ENCODE assay signal across 25 cellular contexts in genomic region chr2:222167762-222168161, GRCh38.
"Had no signal": no experiment of that assay in that cellular context is flagged by ENCODE, and none has a peak within 500 bp of the region (broad histone marks: within the 10 kb centered on the region; RNA-seq: fewer than 3 reads in every experiment).

No MANE protein-coding gene starts in this region.

- H3K4me1 Mint-ChIP-seq: immature natural killer cell, memory B cell had no signal

- H3K27ac ChIP-seq: coronary artery, dorsolateral prefrontal cortex, esophagus muscularis mucosa, foreskin keratinocyte, gastroesophageal sphincter, heart left ventricle, hepatocyte, lower lobe of right lung had no signal

- H2AFZ ChIP-seq: hepatocyte had no signal

- H3K4me3 ChIP-seq: coronary artery, dorsolateral prefrontal cortex, esophagus muscularis mucosa, gastroesophageal sphincter, heart left ventricle, hepatocyte, lower lobe of right lung had no signal

- H3K4me2 ChIP-seq: hepatocyte had no signal

- H3K27me3 Mint-ChIP-seq: memory B cell had no signal

- H3K27ac Mint-ChIP-seq: immature natural killer cell, memory B cell had no signal

- H3K27me3 ChIP-seq: hepatocyte had no signal

- ATAC-seq: foreskin keratinocyte, gastroesophageal sphincter, heart left ventricle, left colon, left lobe of liver, left ventricle myocardium superior, lower lobe of right lung had no signal

- H3K79me2 ChIP-seq: hepatocyte had no signal

- H3K36me3 ChIP-seq: esophagus muscularis mucosa, gastroesophageal sphincter, heart left ventricle, lower lobe of right lung had no signal

- FAIRE-seq: colon, endothelial cell of umbilical vein, frontal cortex, kidney had no signal

- H3K4me3 Mint-ChIP-seq: immature natural killer cell, memory B cell had no signal

- H3K9me3 ChIP-seq: gastroesophageal sphincter, heart left ventricle, lower lobe of right lung had no signal

- H3K4me1 ChIP-seq: esophagus muscularis mucosa, foreskin keratinocyte, gastroesophageal sphincter, heart left ventricle, lower lobe of right lung had no signal

- H3K36me3 Mint-ChIP-seq: immature natural killer cell, memory B cell had no signal

- DNase-seq: dermis blood vessel endothelial cell; dorsolateral prefrontal cortex; effector CD4-positive, alpha-beta T cell; effector memory CD4-positive, alpha-beta T cell; foreskin keratinocyte; heart left ventricle; hypothalamus; immature natural killer cell; islet precursor cell; kidney; kidney glomerular epithelial cell; left colon; left ventricle myocardium superior; lower lobe of right lung; mesendoderm; midbrain had no signal
